ENCODE assay signal across 36 cellular contexts in genomic region chr12:111334393-111334915, GRCh38. TPM values are rescaled to one million over a fixed set of nuclear protein-coding genes. Genes with fewer than 3 reads are reported as not detected.
A peak's percentile ranks its signal among the peaks of the same experiment; 100 is the strongest.
DNase-seq lines count a peak whose midpoint lies in the region; ATAC-seq, FAIRE-seq and TF ChIP-seq lines count a peak whose summit lies in the region.
"Had no signal": no experiment of that assay in that cellular context is flagged by ENCODE, and none has a peak within 500 bp of the region (broad histone marks: within the 10 kb centered on the region; RNA-seq: fewer than 3 reads in every experiment).

No MANE protein-coding gene starts in this region.

- H3K9me3 ChIP-seq in HepG2 (ENCODE audit: low read length), result no peaks in the 10 kb centered on the region
- no peaks in the 10 kb centered on the region for H3K9me3 ChIP-seq in right lobe of liver
- no peaks in the 10 kb centered on the region for H3K9me3 ChIP-seq in BLaER1
- H3K9me3 ChIP-seq in SJSA1 (replicated peaks), result peaks cover 18% of the 10 kb centered on the region; the same call in 1 of the 2 replicates
- no peaks in the 10 kb centered on the region for H3K9me3 ChIP-seq in neural progenitor cell (ENCODE audit: low read depth)
- H3K9me3 ChIP-seq in tibial artery, result no peaks in the 10 kb centered on the region
- H3K9me3 ChIP-seq: A549; BE2C; BLaER1 treated with 17β-estradiol and CSF1 and Interleukin-3, amounts not matched to agents 10 nM and 100 nM; Caco-2 had no signal

- no peak for TF ChIP-seq RAD21 in HepG2 (CRISPR knock-in tag; IDR thresholded peaks at IDR 0.05)

- H3K4me1 Mint-ChIP-seq in neural progenitor cell, result no peaks in the 10 kb centered on the region
- H3K4me1 Mint-ChIP-seq: B cell; CD8-positive, alpha-beta memory T cell had no signal

- no peaks in the 10 kb centered on the region for H3F3A ChIP-seq in neural progenitor cell (ENCODE audit: low read depth)

- H3K4me2 ChIP-seq in HepG2 (ENCODE audit: low read depth, low read length) (no peak overlapping the region), BLaER1 (peak overlapping the region; percentile 22; the same call in 1 of the 2 replicates), neural progenitor cell (no peak overlapping the region)
- H3K4me2 ChIP-seq: A549 had no signal

- H3K27me3 ChIP-seq in HepG2 (ENCODE audit: control insufficient read depth in 1 of 2, insufficient read depth in 2 of 2, low read length in 2 of 2), result peaks cover 1 to 18% of the 10 kb centered on the region in 2 experiments; a peak in 2 of 5 replicates
- no peaks in the 10 kb centered on the region for H3K27me3 ChIP-seq in right lobe of liver
- no peaks in the 10 kb centered on the region; the same call in 1 of the 2 replicates for H3K27me3 ChIP-seq in BLaER1
- peaks cover 63% of the 10 kb centered on the region for H3K27me3 ChIP-seq in SJSA1 (replicated peaks)
- H3K27me3 ChIP-seq in neural progenitor cell, result no peaks in the 10 kb centered on the region
- peaks cover 0 to 12% of the 10 kb centered on the region in 2 donors for H3K27me3 ChIP-seq in tibial artery
- H3K27me3 ChIP-seq: BE2C; BLaER1 treated with 17β-estradiol and CSF1 and Interleukin-3, amounts not matched to agents 10 nM and 100 nM had no signal

- ATAC-seq in HepG2 (no peak), right lobe of liver (no peak)
- ATAC-seq: A549; CD8-positive, alpha-beta T cell had no signal

- TF ChIP-seq POLR2A in HepG2 (IDR thresholded peaks at IDR 0.05; ENCODE audit: insufficient read depth in 1 of 2, low read depth in 2 of 2, low read length in 2 of 2), result no peak
- no peak for TF ChIP-seq POLR2A in right lobe of liver (IDR thresholded peaks at IDR 0.05)

- no peaks in the 10 kb centered on the region for H3K27me3 Mint-ChIP-seq in neural progenitor cell (ENCODE audit: insufficient read depth, low read depth)

- no peaks in the 10 kb centered on the region for H3K79me2 ChIP-seq in HepG2 (ENCODE audit: insufficient read depth, low read length)
- no peaks in the 10 kb centered on the region for H3K79me2 ChIP-seq in neural progenitor cell (ENCODE audit: low read depth)

- no peak overlapping the region for H3K27ac ChIP-seq in HepG2 (ENCODE audit: extremely low read length, insufficient read depth, low read length)
- H3K27ac ChIP-seq in right lobe of liver, result no peak overlapping the region
- H3K27ac ChIP-seq in BLaER1, result no peak overlapping the region
- H3K27ac ChIP-seq in SJSA1, result no peak overlapping the region
- no peak overlapping the region for H3K27ac ChIP-seq in neural progenitor cell
- H3K27ac ChIP-seq in tibial artery, result no peak overlapping the region
- H3K27ac ChIP-seq: 22Rv1; A549; BLaER1 treated with 17β-estradiol and CSF1 and Interleukin-3, amounts not matched to agents 10 nM and 100 nM; C4-2B had no signal

- H2AFZ ChIP-seq in HepG2 (ENCODE audit: low read length), result no peak overlapping the region
- H2AFZ ChIP-seq in neural progenitor cell (replicated peaks), result no peak overlapping the region

- POLR2A ChIA-PET in HepG2 (lab: Yijun Ruan, JAX), result interaction anchor here (0.6 kb wide), 1 partner anchor 27 kb away, joined by 3 read pairs; no protein-coding TSS in a partner anchor

- in situ Hi-C loops in HepG2 (cut with HindIII; ENCODE audit: extremely low pct_ligation_motif_present, low pct_unique_long_range_greater_than_20kb), result no loop called here

- 79% methylated on average over 11 of the region's 11 CpGs for WGBS in HepG2 (ENCODE audit: low lambda C conversion rate)
- WGBS in right lobe of liver (ENCODE audit: insufficient coverage, low coverage, low lambda C conversion rate, missing lambda C conversion rate), result no CpG with 5 or more reads among the region's 11 CpGs

- intact Hi-C loops in HepG2 (cut with micrococcal nuclease; ENCODE audit: unreplicated experiment), result no loop called here
- intact Hi-C loops in right lobe of liver (cut with DNase I), result no loop called here
- intact Hi-C loops in tibial artery (cut with DNase I; ENCODE audit: low total_unique reads), result no loop called here

- TF ChIP-seq EP300 in HepG2 (IDR thresholded peaks at IDR 0.05; ENCODE audit: low read depth in 2 of 2, low read length in 2 of 2), result no peak
- no peak for TF ChIP-seq EP300 in HepG2 (CRISPR knock-in tag; IDR thresholded peaks at IDR 0.05; ENCODE audit: borderline replicate concordance)

- no TSS peak for BruUV-seq in HepG2 (replicated peaks; lab: Mats Ljungman, UMichigan)

- H3K9ac ChIP-seq in HepG2 (ENCODE audit: insufficient read depth, low read depth, low read length), result no peak overlapping the region
- no peak overlapping the region for H3K9ac ChIP-seq in BLaER1
- H3K9ac ChIP-seq in neural progenitor cell, result no peak overlapping the region
- H3K9ac ChIP-seq: BLaER1 treated with 17β-estradiol and CSF1 and Interleukin-3, amounts not matched to agents 10 nM and 100 nM had no signal

- no peaks in the 10 kb centered on the region for H3K36me3 Mint-ChIP-seq in neural progenitor cell
- H3K36me3 Mint-ChIP-seq: CD14-positive monocyte; CD4-positive, alpha-beta memory T cell; CD4-positive, CD25-positive, alpha-beta regulatory T cell; CD8-positive, alpha-beta memory T cell; CD8-positive, alpha-beta T cell had no signal

- FAIRE-seq in HepG2 (lab: Jason Lieb, UNC) (no peak), urothelium cell line (lab: Jason Lieb, UNC) (no peak)
- FAIRE-seq: A204.1, A549, D721Med had no signal

- peak overlapping the region; percentile 50 for H3K27ac Mint-ChIP-seq in neural progenitor cell
- H3K27ac Mint-ChIP-seq: B cell; CD4-positive, alpha-beta memory T cell; CD4-positive, alpha-beta T cell; CD4-positive, CD25-positive, alpha-beta regulatory T cell; CD8-positive, alpha-beta memory T cell; CD8-positive, alpha-beta T cell had no signal

- H3K36me3 ChIP-seq in HepG2 (replicated peaks in 1 of 2; ENCODE audit: control insufficient read depth in 1 of 2, insufficient read depth in 2 of 2, low read length in 2 of 2), result no peaks in the 10 kb centered on the region
- peaks cover 0 to 4% (median under 1%) of the 10 kb centered on the region in 4 donors for H3K36me3 ChIP-seq in right lobe of liver
- H3K36me3 ChIP-seq in BLaER1, result no peaks in the 10 kb centered on the region
- no peaks in the 10 kb centered on the region for H3K36me3 ChIP-seq in SJSA1
- H3K36me3 ChIP-seq in neural progenitor cell, result no peaks in the 10 kb centered on the region
- no peaks in the 10 kb centered on the region for H3K36me3 ChIP-seq in tibial artery
- H3K36me3 ChIP-seq: BE2C; BLaER1 treated with 17β-estradiol and CSF1 and Interleukin-3, amounts not matched to agents 10 nM and 100 nM had no signal

- H3K4me3 Mint-ChIP-seq in neural progenitor cell, result no peak overlapping the region
- H3K4me3 Mint-ChIP-seq: B cell; CD14-positive monocyte; CD4-positive, alpha-beta memory T cell; CD4-positive, alpha-beta T cell; CD4-positive, CD25-positive, alpha-beta regulatory T cell; CD8-positive, alpha-beta memory T cell; CD8-positive, alpha-beta T cell had no signal

- H3K4me3 ChIP-seq in HepG2 (replicated peaks in 1 of 3; ENCODE audit: insufficient read depth in 1 of 3, low read depth in 2 of 3, low read length in 3 of 3) (no peak overlapping the region), right lobe of liver (no peak overlapping the region), BLaER1 (no peak overlapping the region), SJSA1 (no peak overlapping the region), neural progenitor cell (no peak overlapping the region), tibial artery (no peak overlapping the region)
- H3K4me3 ChIP-seq: A549; BLaER1 treated with 17β-estradiol and CSF1 and Interleukin-3, amounts not matched to agents 10 nM and 100 nM had no signal

- H4K20me1 ChIP-seq in HepG2 (ENCODE audit: insufficient read depth, low read length), result no peaks in the 10 kb centered on the region
- H4K20me1 ChIP-seq in BLaER1, result no peaks in the 10 kb centered on the region
- H4K20me1 ChIP-seq in neural progenitor cell (ENCODE audit: low read depth), result no peaks in the 10 kb centered on the region
- H4K20me1 ChIP-seq: BLaER1 treated with 17β-estradiol and CSF1 and Interleukin-3, amounts not matched to agents 10 nM and 100 nM had no signal

- TF ChIP-seq CTCF in HepG2 (CRISPR knock-in tag; IDR thresholded peaks at IDR 0.05) (no peak), right lobe of liver (IDR thresholded peaks at IDR 0.05) (no peak), neural progenitor cell (IDR thresholded peaks at IDR 0.05) (no peak), tibial artery (IDR thresholded peaks at IDR 0.05) (no peak)

- no peak for DNase-seq in HepG2 (ENCODE audit: low spot score)
- DNase-seq in right lobe of liver, result no peak
- DNase-seq in SJSA1 (ENCODE audit: low read depth in 1 of 2, low spot score in 2 of 2), result peak; percentile 83 to 97
- no peak for DNase-seq in neural progenitor cell (ENCODE audit: low spot score)
- no peak for DNase-seq in stimulated activated naive CD4-positive, alpha-beta T cell treated with Interleukin-2 at 50 U/mL for 16 hours (lab: John Stamatoyannopoulos, UW)
- no peak for DNase-seq in urothelium cell line (ENCODE audit: low spot score)
- DNase-seq in tibial artery, result no peak
- DNase-seq: 8988T; ACHN; AML-193; BE2C; C1 segment of cervical spinal cord; Caco-2; Calu3; CD4-positive, alpha-beta memory T cell; CD4-positive, alpha-beta T cell; CD4-positive, CD25-positive, alpha-beta regulatory T cell; CD8-positive, alpha-beta memory T cell; CD8-positive, alpha-beta T cell; COR-L47; DMS 273 treated with DMSO at 0.1 percent for 48 hours; DMS153; DMS53; DMS79; DMS79 treated with DMSO at 0.1 percent for 48 hours; DND-41; EL had no signal

- no peaks in the 10 kb centered on the region for H3K9me3 Mint-ChIP-seq in neural progenitor cell
- H3K9me3 Mint-ChIP-seq: CD14-positive monocyte; CD4-positive, alpha-beta memory T cell; CD4-positive, alpha-beta T cell; CD8-positive, alpha-beta memory T cell; CD8-positive, alpha-beta T cell had no signal

- H3K4me1 ChIP-seq in HepG2 (ENCODE audit: insufficient read depth, low read length), result no peaks in the 10 kb centered on the region
- H3K4me1 ChIP-seq in right lobe of liver, result no peaks in the 10 kb centered on the region
- peaks cover 20% of the 10 kb centered on the region for H3K4me1 ChIP-seq in BLaER1
- no peaks in the 10 kb centered on the region for H3K4me1 ChIP-seq in SJSA1 (replicated peaks)
- H3K4me1 ChIP-seq in neural progenitor cell, result no peaks in the 10 kb centered on the region
- H3K4me1 ChIP-seq in tibial artery, result no peaks in the 10 kb centered on the region
- H3K4me1 ChIP-seq: A549, BE2C, Caco-2 had no signal

- CTCF ChIA-PET in HepG2 (lab: Yijun Ruan, JAX; ENCODE audit: low intra/inter-chr PET ratio, low total read pairs), result no interaction called here

RNA-seq across cellular contexts. Expression of gene PHETA1, which starts 34.4 kb away (rescaled TPM):
- total RNA-seq in HepG2 (2016; rRNA removed; fragmentation: Illumina TruSeq; extraction: Trizol) (12.7 and 20.8 TPM in 2 replicates), right lobe of liver (10 to 100 TPM in 1 of 6 experiments, 1 to 10 TPM in 5; 4.2 to 14.8 (median 7.0) TPM), neural progenitor cell (ENCODE audit: low replicate concordance) (1.5 and 12.8 TPM in 2 replicates)
- 4.6 and 5.4 TPM in 2 replicates for total RNA-seq in HepG2 (2016; cell fraction: cytosol; rRNA removed; fragmentation: Illumina TruSeq; extraction: Trizol; ENCODE audit: low read depth)
- 11.4 and 21.0 TPM in 2 replicates for total RNA-seq in HepG2 (2016; cell fraction: insoluble cytoplasmic fraction; rRNA removed; fragmentation: Illumina TruSeq; extraction: Trizol)
- total RNA-seq in HepG2 (2016; cell fraction: membrane; rRNA removed; fragmentation: Illumina TruSeq; extraction: Trizol), result 20.1 and 22.4 TPM in 2 replicates
- 11.4 and 16.8 TPM in 2 replicates for total RNA-seq in HepG2 (2016; cell fraction: nucleus; rRNA removed; fragmentation: Illumina TruSeq; extraction: Trizol)
- 11.3 and 15.8 TPM in 2 replicates for polyA plus RNA-seq in HepG2 (2011; rRNA removed)
- polyA plus RNA-seq in HepG2 (2011; cell fraction: cytosol; rRNA removed), result 13.8 and 16.9 TPM in 2 replicates
- polyA plus RNA-seq in HepG2 (2011; cell fraction: nucleus; rRNA removed), result 38.7 and 41.4 TPM in 2 replicates
- polyA plus RNA-seq in HepG2 (2012), result 7.6 and 12.3 TPM in 2 replicates
- 4.7 and 5.7 TPM in 2 replicates for polyA plus RNA-seq in HepG2 (2016; cell fraction: cytosol; fragmentation: Illumina TruSeq; extraction: Trizol; ENCODE audit: low read depth)
- 15.8 and 19.6 TPM in 2 replicates for polyA plus RNA-seq in HepG2 (2016; cell fraction: insoluble cytoplasmic fraction; fragmentation: Illumina TruSeq; extraction: Trizol; ENCODE audit: low read depth)
- 18.1 and 18.8 TPM in 2 replicates for polyA plus RNA-seq in HepG2 (2016; cell fraction: membrane; fragmentation: Illumina TruSeq; extraction: Trizol; ENCODE audit: low read depth)
- 31.9 and 34.8 TPM in 2 replicates for polyA plus RNA-seq in HepG2 (2016; cell fraction: nucleus; fragmentation: Illumina TruSeq; extraction: Trizol; ENCODE audit: insufficient read depth, low read depth)
- 1.6 and 19.4 TPM in 2 replicates for polyA minus RNA-seq in HepG2 (2011; rRNA and poly(A)+ RNA removed; ENCODE audit: low replicate concordance)
- 7.2 and 10.0 TPM in 2 replicates for polyA minus RNA-seq in HepG2 (2011; cell fraction: cytosol; rRNA and poly(A)+ RNA removed)
- 6.4 and 9.7 TPM in 2 replicates for polyA minus RNA-seq in HepG2 (2011; cell fraction: nucleus; rRNA and poly(A)+ RNA removed)
- 1.8 and 8.5 TPM in 2 replicates for total RNA-seq in SJSA1 (2014; rRNA removed; shearing (Covaris generic))

Comparison
In these comparisons a context has a peak if more than half of its experiments do, and no peak if none do; other contexts are left out.
1. DNase-seq: peak in SJSA1 (2 of 2); none in HepG2 (single experiment), right lobe of liver (0 of 3), neural progenitor cell (single experiment), stimulated activated naive CD4-positive, alpha-beta T cell treated with Interleukin-2 at 50 U/mL for 16 hours (single experiment), urothelium cell line (single experiment) and tibial artery (0 of 2).